In the genomic region with DNA sequence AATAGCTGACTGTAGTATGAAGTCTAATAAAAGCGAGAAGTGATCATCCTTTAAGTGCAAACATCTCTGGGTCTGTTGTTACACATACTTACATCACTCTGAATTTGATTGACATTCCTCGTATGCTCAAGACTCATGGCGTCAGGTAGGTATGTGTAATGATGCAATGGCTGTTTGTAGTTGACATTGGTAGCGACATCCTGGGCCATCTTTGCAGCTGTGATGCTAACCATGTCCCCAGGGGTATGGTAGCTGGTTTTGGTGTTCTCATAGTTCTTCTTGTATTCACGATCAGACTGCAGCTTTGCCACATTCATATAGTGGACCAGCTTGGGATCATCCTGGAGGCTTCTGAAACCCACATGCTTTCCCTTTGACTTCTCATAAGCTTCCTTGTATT, we compare ENCODE assay signal across 1 cellular context.
TF ChIP-seq lines count a peak whose summit lies in the region.

No MANE protein-coding gene starts in this region.

TF ChIP-seq in K562, 482 proteins besides CTCF, POLR2A, EP300 and RAD21 (continued from another document and continues in another):
- TF ChIP-seq, protein P1, sequence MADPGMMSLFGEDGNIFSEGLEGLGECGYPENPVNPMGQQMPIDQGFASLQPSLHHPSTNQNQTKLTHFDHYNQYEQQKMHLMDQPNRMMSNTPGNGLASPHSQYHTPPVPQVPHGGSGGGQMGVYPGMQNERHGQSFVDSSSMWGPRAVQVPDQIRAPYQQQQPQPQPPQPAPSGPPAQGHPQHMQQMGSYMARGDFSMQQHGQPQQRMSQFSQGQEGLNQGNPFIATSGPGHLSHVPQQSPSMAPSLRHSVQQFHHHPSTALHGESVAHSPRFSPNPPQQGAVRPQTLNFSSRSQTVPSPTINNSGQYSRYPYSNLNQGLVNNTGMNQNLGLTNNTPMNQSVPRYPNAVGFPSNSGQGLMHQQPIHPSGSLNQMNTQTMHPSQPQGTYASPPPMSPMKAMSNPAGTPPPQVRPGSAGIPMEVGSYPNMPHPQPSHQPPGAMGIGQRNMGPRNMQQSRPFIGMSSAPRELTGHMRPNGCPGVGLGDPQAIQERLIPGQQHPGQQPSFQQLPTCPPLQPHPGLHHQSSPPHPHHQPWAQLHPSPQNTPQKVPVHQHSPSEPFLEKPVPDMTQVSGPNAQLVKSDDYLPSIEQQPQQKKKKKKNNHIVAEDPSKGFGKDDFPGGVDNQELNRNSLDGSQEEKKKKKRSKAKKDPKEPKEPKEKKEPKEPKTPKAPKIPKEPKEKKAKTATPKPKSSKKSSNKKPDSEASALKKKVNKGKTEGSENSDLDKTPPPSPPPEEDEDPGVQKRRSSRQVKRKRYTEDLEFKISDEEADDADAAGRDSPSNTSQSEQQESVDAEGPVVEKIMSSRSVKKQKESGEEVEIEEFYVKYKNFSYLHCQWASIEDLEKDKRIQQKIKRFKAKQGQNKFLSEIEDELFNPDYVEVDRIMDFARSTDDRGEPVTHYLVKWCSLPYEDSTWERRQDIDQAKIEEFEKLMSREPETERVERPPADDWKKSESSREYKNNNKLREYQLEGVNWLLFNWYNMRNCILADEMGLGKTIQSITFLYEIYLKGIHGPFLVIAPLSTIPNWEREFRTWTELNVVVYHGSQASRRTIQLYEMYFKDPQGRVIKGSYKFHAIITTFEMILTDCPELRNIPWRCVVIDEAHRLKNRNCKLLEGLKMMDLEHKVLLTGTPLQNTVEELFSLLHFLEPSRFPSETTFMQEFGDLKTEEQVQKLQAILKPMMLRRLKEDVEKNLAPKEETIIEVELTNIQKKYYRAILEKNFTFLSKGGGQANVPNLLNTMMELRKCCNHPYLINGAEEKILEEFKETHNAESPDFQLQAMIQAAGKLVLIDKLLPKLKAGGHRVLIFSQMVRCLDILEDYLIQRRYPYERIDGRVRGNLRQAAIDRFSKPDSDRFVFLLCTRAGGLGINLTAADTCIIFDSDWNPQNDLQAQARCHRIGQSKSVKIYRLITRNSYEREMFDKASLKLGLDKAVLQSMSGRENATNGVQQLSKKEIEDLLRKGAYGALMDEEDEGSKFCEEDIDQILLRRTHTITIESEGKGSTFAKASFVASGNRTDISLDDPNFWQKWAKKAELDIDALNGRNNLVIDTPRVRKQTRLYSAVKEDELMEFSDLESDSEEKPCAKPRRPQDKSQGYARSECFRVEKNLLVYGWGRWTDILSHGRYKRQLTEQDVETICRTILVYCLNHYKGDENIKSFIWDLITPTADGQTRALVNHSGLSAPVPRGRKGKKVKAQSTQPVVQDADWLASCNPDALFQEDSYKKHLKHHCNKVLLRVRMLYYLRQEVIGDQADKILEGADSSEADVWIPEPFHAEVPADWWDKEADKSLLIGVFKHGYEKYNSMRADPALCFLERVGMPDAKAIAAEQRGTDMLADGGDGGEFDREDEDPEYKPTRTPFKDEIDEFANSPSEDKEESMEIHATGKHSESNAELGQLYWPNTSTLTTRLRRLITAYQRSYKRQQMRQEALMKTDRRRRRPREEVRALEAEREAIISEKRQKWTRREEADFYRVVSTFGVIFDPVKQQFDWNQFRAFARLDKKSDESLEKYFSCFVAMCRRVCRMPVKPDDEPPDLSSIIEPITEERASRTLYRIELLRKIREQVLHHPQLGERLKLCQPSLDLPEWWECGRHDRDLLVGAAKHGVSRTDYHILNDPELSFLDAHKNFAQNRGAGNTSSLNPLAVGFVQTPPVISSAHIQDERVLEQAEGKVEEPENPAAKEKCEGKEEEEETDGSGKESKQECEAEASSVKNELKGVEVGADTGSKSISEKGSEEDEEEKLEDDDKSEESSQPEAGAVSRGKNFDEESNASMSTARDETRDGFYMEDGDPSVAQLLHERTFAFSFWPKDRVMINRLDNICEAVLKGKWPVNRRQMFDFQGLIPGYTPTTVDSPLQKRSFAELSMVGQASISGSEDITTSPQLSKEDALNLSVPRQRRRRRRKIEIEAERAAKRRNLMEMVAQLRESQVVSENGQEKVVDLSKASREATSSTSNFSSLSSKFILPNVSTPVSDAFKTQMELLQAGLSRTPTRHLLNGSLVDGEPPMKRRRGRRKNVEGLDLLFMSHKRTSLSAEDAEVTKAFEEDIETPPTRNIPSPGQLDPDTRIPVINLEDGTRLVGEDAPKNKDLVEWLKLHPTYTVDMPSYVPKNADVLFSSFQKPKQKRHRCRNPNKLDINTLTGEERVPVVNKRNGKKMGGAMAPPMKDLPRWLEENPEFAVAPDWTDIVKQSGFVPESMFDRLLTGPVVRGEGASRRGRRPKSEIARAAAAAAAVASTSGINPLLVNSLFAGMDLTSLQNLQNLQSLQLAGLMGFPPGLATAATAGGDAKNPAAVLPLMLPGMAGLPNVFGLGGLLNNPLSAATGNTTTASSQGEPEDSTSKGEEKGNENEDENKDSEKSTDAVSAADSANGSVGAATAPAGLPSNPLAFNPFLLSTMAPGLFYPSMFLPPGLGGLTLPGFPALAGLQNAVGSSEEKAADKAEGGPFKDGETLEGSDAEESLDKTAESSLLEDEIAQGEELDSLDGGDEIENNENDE (IDR thresholded peaks at IDR 0.05; ENCODE audit: low read depth, low read length) = no peak
- TF ChIP-seq ZNF324 (CRISPR knock-in tag; IDR thresholded peaks at IDR 0.05) (no peak), RBM34 (IDR thresholded peaks at IDR 0.05; ENCODE audit: borderline replicate concordance, insufficient read depth, low read length) (no peak), ZNF384 (IDR thresholded peaks at IDR 0.05; ENCODE audit: low read depth, low read length) (no peak), BCL6 (CRISPR knock-in tag; IDR thresholded peaks at IDR 0.05) (no peak), NCOR1 (IDR thresholded peaks at IDR 0.05) (no peak), SMAD2 (IDR thresholded peaks at IDR 0.05; ENCODE audit: low read depth, low read length) (no peak), KAT8 (IDR thresholded peaks at IDR 0.05; ENCODE audit: low read depth) (no peak), ZNF23 (CRISPR knock-in tag; IDR thresholded peaks at IDR 0.05) (no peak), ZNF76 (CRISPR knock-in tag; IDR thresholded peaks at IDR 0.05; ENCODE audit: borderline replicate concordance) (peak; percentile 83; the same call in 1 of the 2 replicates), PTTG1 (tag; IDR thresholded peaks at IDR 0.05; ENCODE audit: low read depth) (peak; percentile 78), ZNF668 (CRISPR knock-in tag; IDR thresholded peaks at IDR 0.05) (0 out of 2 replicates have a peak, but pooled peaks have one; percentile 36), ZNF699 (CRISPR knock-in tag; IDR thresholded peaks at IDR 0.05; ENCODE audit: insufficient replicate concordance) (no peak), KDM1A (IDR thresholded peaks at IDR 0.05) (no peak), ZNF696 (CRISPR knock-in tag; conservative IDR thresholded peaks at IDR 0.05) (no peak), NR3C1 (CRISPR knock-in tag; IDR thresholded peaks at IDR 0.05) (no peak), ARHGAP35 (IDR thresholded peaks at IDR 0.05; ENCODE audit: partially characterized antibody) (no peak), HDAC2 (IDR thresholded peaks at IDR 0.05) (no peak), ARNT (IDR thresholded peaks at IDR 0.05) (no peak), BCOR (IDR thresholded peaks at IDR 0.05) (no peak), NR2F6 (CRISPR knock-in tag; IDR thresholded peaks at IDR 0.05) (no peak), FOSL1 (tag; conservative IDR thresholded peaks at IDR 0.05) (no peak), ZKSCAN8 (CRISPR knock-in tag; IDR thresholded peaks at IDR 0.05) (no peak), THRAP3 (IDR thresholded peaks at IDR 0.05; ENCODE audit: borderline replicate concordance) (no peak), ILK (tag; IDR thresholded peaks at IDR 0.05; ENCODE audit: borderline replicate concordance, low read depth) (no peak), ZNF274 (IDR thresholded peaks at IDR 0.05; ENCODE audit: borderline replicate concordance, low read depth, low read length) (no peak), ETV6 (IDR thresholded peaks at IDR 0.05; ENCODE audit: borderline replicate concordance in 1 of 2, low read depth in 2 of 2, low read length in 1 of 2) (no peak), ETV6 (CRISPR knock-in tag; IDR thresholded peaks at IDR 0.05; ENCODE audit: borderline replicate concordance) (no peak), GATAD2A (IDR thresholded peaks at IDR 0.05) (no peak), NFIC (IDR thresholded peaks at IDR 0.05) (no peak), RBM25 (IDR thresholded peaks at IDR 0.05; ENCODE audit: low read depth, low read length, severe bottlenecking) (no peak), ASH1L (IDR thresholded peaks at IDR 0.05; ENCODE audit: borderline replicate concordance, low read depth, partially characterized antibody) (no peak), DDX20 (tag; IDR thresholded peaks at IDR 0.05; ENCODE audit: low read depth) (peak; percentile 46; the same call in 1 of the 2 replicates), RBM22 (IDR thresholded peaks at IDR 0.05; ENCODE audit: low read depth, low read length, poor library complexity, severe bottlenecking) (no peak)
- TF ChIP-seq, protein P2, sequence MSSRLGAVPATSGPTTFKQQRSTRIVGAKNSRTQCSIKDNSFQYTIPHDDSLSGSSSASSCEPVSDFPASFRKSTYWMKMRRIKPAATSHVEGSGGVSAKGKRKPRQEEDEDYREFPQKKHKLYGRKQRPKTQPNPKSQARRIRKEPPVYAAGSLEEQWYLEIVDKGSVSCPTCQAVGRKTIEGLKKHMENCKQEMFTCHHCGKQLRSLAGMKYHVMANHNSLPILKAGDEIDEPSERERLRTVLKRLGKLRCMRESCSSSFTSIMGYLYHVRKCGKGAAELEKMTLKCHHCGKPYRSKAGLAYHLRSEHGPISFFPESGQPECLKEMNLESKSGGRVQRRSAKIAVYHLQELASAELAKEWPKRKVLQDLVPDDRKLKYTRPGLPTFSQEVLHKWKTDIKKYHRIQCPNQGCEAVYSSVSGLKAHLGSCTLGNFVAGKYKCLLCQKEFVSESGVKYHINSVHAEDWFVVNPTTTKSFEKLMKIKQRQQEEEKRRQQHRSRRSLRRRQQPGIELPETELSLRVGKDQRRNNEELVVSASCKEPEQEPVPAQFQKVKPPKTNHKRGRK (tag; IDR thresholded peaks at IDR 0.05) = no peak
- TF ChIP-seq, protein P3, sequence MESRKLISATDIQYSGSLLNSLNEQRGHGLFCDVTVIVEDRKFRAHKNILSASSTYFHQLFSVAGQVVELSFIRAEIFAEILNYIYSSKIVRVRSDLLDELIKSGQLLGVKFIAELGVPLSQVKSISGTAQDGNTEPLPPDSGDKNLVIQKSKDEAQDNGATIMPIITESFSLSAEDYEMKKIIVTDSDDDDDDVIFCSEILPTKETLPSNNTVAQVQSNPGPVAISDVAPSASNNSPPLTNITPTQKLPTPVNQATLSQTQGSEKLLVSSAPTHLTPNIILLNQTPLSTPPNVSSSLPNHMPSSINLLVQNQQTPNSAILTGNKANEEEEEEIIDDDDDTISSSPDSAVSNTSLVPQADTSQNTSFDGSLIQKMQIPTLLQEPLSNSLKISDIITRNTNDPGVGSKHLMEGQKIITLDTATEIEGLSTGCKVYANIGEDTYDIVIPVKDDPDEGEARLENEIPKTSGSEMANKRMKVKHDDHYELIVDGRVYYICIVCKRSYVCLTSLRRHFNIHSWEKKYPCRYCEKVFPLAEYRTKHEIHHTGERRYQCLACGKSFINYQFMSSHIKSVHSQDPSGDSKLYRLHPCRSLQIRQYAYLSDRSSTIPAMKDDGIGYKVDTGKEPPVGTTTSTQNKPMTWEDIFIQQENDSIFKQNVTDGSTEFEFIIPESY (CRISPR knock-in tag; IDR thresholded peaks at IDR 0.05) = no peak
- TF ChIP-seq, protein P4, sequence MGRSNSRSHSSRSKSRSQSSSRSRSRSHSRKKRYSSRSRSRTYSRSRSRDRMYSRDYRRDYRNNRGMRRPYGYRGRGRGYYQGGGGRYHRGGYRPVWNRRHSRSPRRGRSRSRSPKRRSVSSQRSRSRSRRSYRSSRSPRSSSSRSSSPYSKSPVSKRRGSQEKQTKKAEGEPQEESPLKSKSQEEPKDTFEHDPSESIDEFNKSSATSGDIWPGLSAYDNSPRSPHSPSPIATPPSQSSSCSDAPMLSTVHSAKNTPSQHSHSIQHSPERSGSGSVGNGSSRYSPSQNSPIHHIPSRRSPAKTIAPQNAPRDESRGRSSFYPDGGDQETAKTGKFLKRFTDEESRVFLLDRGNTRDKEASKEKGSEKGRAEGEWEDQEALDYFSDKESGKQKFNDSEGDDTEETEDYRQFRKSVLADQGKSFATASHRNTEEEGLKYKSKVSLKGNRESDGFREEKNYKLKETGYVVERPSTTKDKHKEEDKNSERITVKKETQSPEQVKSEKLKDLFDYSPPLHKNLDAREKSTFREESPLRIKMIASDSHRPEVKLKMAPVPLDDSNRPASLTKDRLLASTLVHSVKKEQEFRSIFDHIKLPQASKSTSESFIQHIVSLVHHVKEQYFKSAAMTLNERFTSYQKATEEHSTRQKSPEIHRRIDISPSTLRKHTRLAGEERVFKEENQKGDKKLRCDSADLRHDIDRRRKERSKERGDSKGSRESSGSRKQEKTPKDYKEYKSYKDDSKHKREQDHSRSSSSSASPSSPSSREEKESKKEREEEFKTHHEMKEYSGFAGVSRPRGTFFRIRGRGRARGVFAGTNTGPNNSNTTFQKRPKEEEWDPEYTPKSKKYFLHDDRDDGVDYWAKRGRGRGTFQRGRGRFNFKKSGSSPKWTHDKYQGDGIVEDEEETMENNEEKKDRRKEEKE (IDR thresholded peaks at IDR 0.05; ENCODE audit: borderline replicate concordance in 1 of 2, control insufficient read depth in 1 of 2, low read depth in 2 of 2, low read length in 1 of 2) = no peak
- TF ChIP-seq, protein P5, sequence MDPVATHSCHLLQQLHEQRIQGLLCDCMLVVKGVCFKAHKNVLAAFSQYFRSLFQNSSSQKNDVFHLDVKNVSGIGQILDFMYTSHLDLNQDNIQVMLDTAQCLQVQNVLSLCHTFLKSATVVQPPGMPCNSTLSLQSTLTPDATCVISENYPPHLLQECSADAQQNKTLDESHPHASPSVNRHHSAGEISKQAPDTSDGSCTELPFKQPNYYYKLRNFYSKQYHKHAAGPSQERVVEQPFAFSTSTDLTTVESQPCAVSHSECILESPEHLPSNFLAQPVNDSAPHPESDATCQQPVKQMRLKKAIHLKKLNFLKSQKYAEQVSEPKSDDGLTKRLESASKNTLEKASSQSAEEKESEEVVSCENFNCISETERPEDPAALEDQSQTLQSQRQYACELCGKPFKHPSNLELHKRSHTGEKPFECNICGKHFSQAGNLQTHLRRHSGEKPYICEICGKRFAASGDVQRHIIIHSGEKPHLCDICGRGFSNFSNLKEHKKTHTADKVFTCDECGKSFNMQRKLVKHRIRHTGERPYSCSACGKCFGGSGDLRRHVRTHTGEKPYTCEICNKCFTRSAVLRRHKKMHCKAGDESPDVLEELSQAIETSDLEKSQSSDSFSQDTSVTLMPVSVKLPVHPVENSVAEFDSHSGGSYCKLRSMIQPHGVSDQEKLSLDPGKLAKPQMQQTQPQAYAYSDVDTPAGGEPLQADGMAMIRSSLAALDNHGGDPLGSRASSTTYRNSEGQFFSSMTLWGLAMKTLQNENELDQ (CRISPR knock-in tag; IDR thresholded peaks at IDR 0.05; ENCODE audit: borderline replicate concordance) = no peak
- TF ChIP-seq, protein P6, sequence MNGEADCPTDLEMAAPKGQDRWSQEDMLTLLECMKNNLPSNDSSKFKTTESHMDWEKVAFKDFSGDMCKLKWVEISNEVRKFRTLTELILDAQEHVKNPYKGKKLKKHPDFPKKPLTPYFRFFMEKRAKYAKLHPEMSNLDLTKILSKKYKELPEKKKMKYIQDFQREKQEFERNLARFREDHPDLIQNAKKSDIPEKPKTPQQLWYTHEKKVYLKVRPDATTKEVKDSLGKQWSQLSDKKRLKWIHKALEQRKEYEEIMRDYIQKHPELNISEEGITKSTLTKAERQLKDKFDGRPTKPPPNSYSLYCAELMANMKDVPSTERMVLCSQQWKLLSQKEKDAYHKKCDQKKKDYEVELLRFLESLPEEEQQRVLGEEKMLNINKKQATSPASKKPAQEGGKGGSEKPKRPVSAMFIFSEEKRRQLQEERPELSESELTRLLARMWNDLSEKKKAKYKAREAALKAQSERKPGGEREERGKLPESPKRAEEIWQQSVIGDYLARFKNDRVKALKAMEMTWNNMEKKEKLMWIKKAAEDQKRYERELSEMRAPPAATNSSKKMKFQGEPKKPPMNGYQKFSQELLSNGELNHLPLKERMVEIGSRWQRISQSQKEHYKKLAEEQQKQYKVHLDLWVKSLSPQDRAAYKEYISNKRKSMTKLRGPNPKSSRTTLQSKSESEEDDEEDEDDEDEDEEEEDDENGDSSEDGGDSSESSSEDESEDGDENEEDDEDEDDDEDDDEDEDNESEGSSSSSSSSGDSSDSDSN (IDR thresholded peaks at IDR 0.05; ENCODE audit: borderline replicate concordance in 1 of 2, low read depth in 2 of 2, low read length in 2 of 2) = no peak
